ENCODE assay signal across 11 cellular contexts in the genomic region with DNA sequence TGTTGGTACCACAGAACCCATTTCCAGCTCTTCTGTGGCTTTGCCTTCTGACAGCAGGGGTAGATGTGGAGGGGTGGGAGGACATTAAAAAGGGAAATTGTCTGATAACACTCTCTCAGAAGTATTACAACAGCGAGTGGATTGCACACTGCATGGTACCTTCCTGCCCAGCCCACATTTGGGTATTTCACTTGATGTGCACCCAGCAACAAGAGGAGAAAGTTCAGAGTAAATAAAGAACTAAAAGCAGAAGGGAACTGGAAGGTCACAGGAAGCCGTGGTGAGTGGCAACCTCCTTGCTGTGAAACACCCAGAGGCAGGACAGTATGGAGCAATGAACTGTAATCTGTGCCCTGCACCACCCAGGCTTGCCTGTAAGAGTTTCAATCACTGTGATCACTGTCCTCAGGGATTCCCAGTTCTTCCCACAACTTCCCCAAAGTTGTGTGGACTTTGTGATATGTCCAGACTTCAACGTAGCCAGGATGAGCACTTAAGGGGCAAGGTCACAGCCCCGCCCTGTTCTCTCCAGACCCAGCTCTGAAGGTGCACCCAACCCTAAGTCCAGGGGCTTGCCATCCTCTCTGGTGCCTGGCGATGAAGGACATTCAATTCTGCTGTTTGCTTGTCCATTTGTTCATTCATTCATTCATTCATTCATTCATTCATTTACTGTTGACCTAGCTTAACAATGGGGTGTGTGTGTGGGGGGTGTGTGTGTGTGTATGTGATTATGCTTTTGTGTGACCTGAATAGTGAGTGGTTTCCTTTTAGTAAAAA. TPM values are rescaled to one million over a fixed set of nuclear protein-coding genes. Genes with fewer than 3 reads are reported as not detected.
A peak's percentile ranks its signal among the peaks of the same experiment; 100 is the strongest.
DNase-seq lines count a peak whose midpoint lies in the region; ATAC-seq, FAIRE-seq and TF ChIP-seq lines count a peak whose summit lies in the region.
"Had no signal": no experiment of that assay in that cellular context is flagged by ENCODE, and none has a peak within 500 bp of the region (broad histone marks: within the 10 kb centered on the region; RNA-seq: fewer than 3 reads in every experiment).

No MANE protein-coding gene starts in this region.

- DNase-seq in NCI-H1694 treated with DMSO at 0.1 percent for 48 hours (lab: John Stamatoyannopoulos, UW): peak; percentile 12
- no peak for DNase-seq in NCI-H1694 (lab: John Stamatoyannopoulos, UW)
- peak in 2 of 3 donors; percentile 8 to 20 for DNase-seq in T-helper 17 cell
- DNase-seq in GM12878 (ENCODE audit: low read depth, low spot score): peak; percentile 55
- DNase-seq in stimulated activated naive CD8-positive, alpha-beta T cell treated with anti-CD3 and anti-CD28 coated beads, Interleukin-15, Interleukin-2, amounts not matched to agents 100 U/mL and 50 U/mL, for 24 hours: peak; percentile 38
- no peak for DNase-seq in DMS114 treated with DMSO at 0.1 percent for 48 hours (lab: John Stamatoyannopoulos, UW; ENCODE audit: unreplicated experiment)
- no peak for DNase-seq in SHP77 (lab: John Stamatoyannopoulos, UW)
- DNase-seq: GOT3 had no signal

- H3K4me1 Mint-ChIP-seq in T-helper 17 cell: peaks cover 44% of the 10 kb centered on the region

- in situ Hi-C loops in GM12878 (cut with MboI): loop anchor here (5.0 kb wide), 1 partner anchor 102 kb away; no protein-coding TSS in a partner anchor

- no peaks in the 10 kb centered on the region for H3K9me3 ChIP-seq in T-helper 17 cell (ENCODE audit: control insufficient read depth, low read length, poor library complexity, severe bottlenecking)
- H3K9me3 ChIP-seq in GM12878 (replicated peaks; ENCODE audit: control insufficient read depth, insufficient read depth, low read length): 0 out of 3 replicates have a peak, but pooled peaks cover 2% of the 10 kb centered on the region

- H3K79me2 ChIP-seq in GM12878 (ENCODE audit: control insufficient read depth, insufficient read depth, low read length): no peaks in the 10 kb centered on the region

- H3K4me3 ChIP-seq in GM12878: no peak overlapping the region
- H3K4me3 ChIP-seq: SK-N-MC had no signal

- intact Hi-C loops in GM12878 (cut with micrococcal nuclease; ENCODE audit: unreplicated experiment): no loop called here

- peak overlapping the region; percentile 68 for H3K4me3 Mint-ChIP-seq in T-helper 17 cell

- H3K27ac ChIP-seq in GM12878 (ENCODE audit: control insufficient read depth, insufficient read depth): no peak overlapping the region
- H3K27ac ChIP-seq: 22Rv1, SK-N-MC had no signal

- no peak overlapping the region for H3K9ac ChIP-seq in GM12878 (ENCODE audit: control insufficient read depth, insufficient read depth, low read length)

- H3K27me3 ChIP-seq in GM12878 (replicated peaks in 1 of 2; ENCODE audit: control insufficient read depth in 2 of 2, insufficient read depth in 2 of 2, low read length in 1 of 2): no peaks in the 10 kb centered on the region

- no peak for FAIRE-seq in GM12878 (lab: Jason Lieb, UNC)

- peak; percentile 86 for ATAC-seq in T-helper 17 cell
- ATAC-seq in GM12878: peak; percentile 80
- ATAC-seq in stimulated activated naive CD8-positive, alpha-beta T cell treated with anti-CD3 and anti-CD28 coated beads, Interleukin-15, Interleukin-2, amounts not matched to agents 100 U/mL and 50 U/mL, for 24 hours: peak; percentile 85
- ATAC-seq in GM21723 (IDR thresholded peaks at IDR 0.05; ENCODE audit: unreplicated experiment): no peak

- no peak for TF ChIP-seq CTCF in GM12878 (IDR thresholded peaks at IDR 0.05 in 2 of 3, conservative IDR thresholded peaks at IDR 0.05 in 1 of 3; ENCODE audit: control insufficient read depth in 2 of 3, extremely low read depth in 1 of 3, insufficient read depth in 1 of 3, low read depth in 3 of 3, low read length in 3 of 3)

- peak overlapping the region; percentile 62 for H3K27ac Mint-ChIP-seq in T-helper 17 cell

- WGBS in GM12878 (ENCODE audit: insufficient coverage, insufficient replicate concordance, low lambda C conversion rate, missing lambda C conversion rate): 31% methylated on average over 5 of the region's 5 CpGs

- TF ChIP-seq RAD21 in GM12878 (IDR thresholded peaks at IDR 0.05; ENCODE audit: insufficient read depth, low read depth, low read length): no peak

- H3K4me1 ChIP-seq in GM12878 (ENCODE audit: control insufficient read depth, insufficient read depth, low read length): peaks cover 10% of the 10 kb centered on the region

- SMC1A ChIA-PET in GM12878 (lab: Charles Lee; ENCODE audit: uncharacterized antibody, unreplicated experiment): interaction anchor here (1.8 to 6.6 kb wide), 3 partner anchors 89 to 109 kb away, joined by 7 to 154 read pairs (median 112); no protein-coding TSS in a partner anchor

- no TSS peak for BruUV-seq in GM12878 (replicated peaks; lab: Mats Ljungman, UMichigan)

- H3K36me3 ChIP-seq in GM12878 (ENCODE audit: control insufficient read depth in 2 of 2, insufficient read depth in 2 of 2, low read length in 1 of 2): no peaks in the 10 kb centered on the region

- no peaks in the 10 kb centered on the region for H3K27me3 Mint-ChIP-seq in T-helper 17 cell

- H4K20me1 ChIP-seq in GM12878 (ENCODE audit: control insufficient read depth, insufficient read depth): no peaks in the 10 kb centered on the region

- H2AFZ ChIP-seq in GM12878 (ENCODE audit: control insufficient read depth, low read depth, low read length): peak overlapping the region; percentile 61; the same call in 1 of the 2 replicates

- no peak for TF ChIP-seq EP300 in GM12878 (IDR thresholded peaks at IDR 0.05; ENCODE audit: borderline replicate concordance in 1 of 2, control insufficient read depth in 1 of 2, low read depth in 2 of 2, low read length in 2 of 2)

- H3K36me3 Mint-ChIP-seq in T-helper 17 cell (ENCODE audit: low read depth): peaks cover 2% of the 10 kb centered on the region

- H3K4me2 ChIP-seq in GM12878 (ENCODE audit: control insufficient read depth, insufficient read depth): peak overlapping the region; percentile 61; the same call in 1 of the 2 replicates

- CTCF ChIA-PET in GM12878 (lab: Yijun Ruan, JAX): interaction anchor here (1.1 to 5.2 kb wide), 3 partner anchors 54 to 203 kb away, joined by 3 to 193 read pairs (median 38); no protein-coding TSS in a partner anchor

- POLR2A ChIA-PET in GM12878 (lab: Charles Lee): no interaction called here

- no peak for TF ChIP-seq POLR2A in GM12878 (IDR thresholded peaks at IDR 0.05; ENCODE audit: low read depth, low read length)

- RAD21 ChIA-PET in GM12878 (lab: Charles Lee; ENCODE audit: unreplicated experiment): interaction anchor here (0.8 to 1.7 kb wide), 2 partner anchors 103 to 107 kb away, joined by 4 to 5 read pairs; no protein-coding TSS in a partner anchor

RNA-seq across cellular contexts. Expression of a gene that starts 18.7 kb away (rescaled TPM):
- total RNA-seq in T-helper 17 cell (10 to 100 TPM; 24.3 to 33.0 TPM), GM12878 (2014; rRNA removed) (under 0.01 and 0.22 TPM in 2 replicates), GM12878 (2014; rRNA removed; fragmentation: Illumina TruSeq; extraction: Trizol) (0.09 and 0.18 TPM in 2 replicates), GM12878 (2021) (0.29 and 0.72 TPM in 2 replicates)
- total RNA-seq in GM12878 (2013; cell fraction: nucleolus; rRNA removed): not detected in 2 replicates
- polyA plus RNA-seq in GM12878 (2011; ENCODE audit: low read depth): not detected
- polyA plus RNA-seq in GM12878 (2011; rRNA removed) (3.8 and 4.9 TPM in 2 replicates), GM12878 (2014; fragmentation: Illumina TruSeq; extraction: Trizol) (0.40 and 0.54 TPM in 2 replicates), GM12878 (2014; fragmentation: Nextera tagmentation; extraction: Ambion mirVana) (under 1 TPM; 0.29 to 0.46 TPM), GM12878 (2014; rRNA removed) (0.09 and 0.47 TPM in 2 replicates), GM12878 (2016; fragmentation: Nextera tagmentation; extraction: Ambion mirVana) (under 1 TPM; 0.13 to 0.35 TPM)
- polyA plus RNA-seq in GM12878 (2011; cell fraction: cytosol; rRNA removed): 2.1 and 3.1 TPM in 2 replicates
- polyA plus RNA-seq in GM12878 (2011; cell fraction: nucleus; rRNA removed): 5.9 and 8.1 TPM in 2 replicates
- polyA plus RNA-seq in GM12878 (2012): 0.12 and 0.15 TPM in 2 replicates
- polyA minus RNA-seq in GM12878 (2011; rRNA and poly(A)+ RNA removed): 3.3 and 4.9 TPM in 2 replicates
- 1.9 and 3.3 TPM in 2 replicates for polyA minus RNA-seq in GM12878 (2011; cell fraction: cytosol; rRNA and poly(A)+ RNA removed)
- 4.5 and 4.7 TPM in 2 replicates for polyA minus RNA-seq in GM12878 (2011; cell fraction: nucleus; rRNA and poly(A)+ RNA removed)

RNA-seq across cellular contexts. Expression of a gene that starts 25.0 kb away (rescaled TPM):
- total RNA-seq in T-helper 17 cell: 10 to 100 TPM in 1 of 2 donors, 1 to 10 TPM in 1; 2.3 to 35.4 TPM
- total RNA-seq in GM12878 (2013; cell fraction: nucleolus; rRNA removed): not detected in 2 replicates
- not detected in 2 replicates for total RNA-seq in GM12878 (2014; rRNA removed)
- 0.04 TPM in 1 of 2 replicates, not detected in the other for total RNA-seq in GM12878 (2014; rRNA removed; fragmentation: Illumina TruSeq; extraction: Trizol)
- total RNA-seq in GM12878 (2021): not detected in 2 replicates
- not detected for polyA plus RNA-seq in GM12878 (2011; ENCODE audit: low read depth)
- polyA plus RNA-seq in GM12878 (2011; rRNA removed): 0.23 and 0.40 TPM in 2 replicates
- polyA plus RNA-seq in GM12878 (2011; cell fraction: cytosol; rRNA removed): 0.10 and 0.19 TPM in 2 replicates
- 0.31 and 0.84 TPM in 2 replicates for polyA plus RNA-seq in GM12878 (2011; cell fraction: nucleus; rRNA removed)
- not detected in 2 replicates for polyA plus RNA-seq in GM12878 (2012)
- 0.06 TPM in 1 of 2 replicates, not detected in the other for polyA plus RNA-seq in GM12878 (2014; fragmentation: Illumina TruSeq; extraction: Trizol)
- not detected for polyA plus RNA-seq in GM12878 (2014; fragmentation: Nextera tagmentation; extraction: Ambion mirVana)
- not detected in 2 replicates for polyA plus RNA-seq in GM12878 (2014; rRNA removed)
- not detected for polyA plus RNA-seq in GM12878 (2016; fragmentation: Nextera tagmentation; extraction: Ambion mirVana)
- 0.36 TPM in 1 of 2 replicates, not detected in the other for polyA minus RNA-seq in GM12878 (2011; rRNA and poly(A)+ RNA removed)
- polyA minus RNA-seq in GM12878 (2011; cell fraction: cytosol; rRNA and poly(A)+ RNA removed): not detected in 2 replicates
- polyA minus RNA-seq in GM12878 (2011; cell fraction: nucleus; rRNA and poly(A)+ RNA removed): 0.29 and 0.48 TPM in 2 replicates

Comparison
In these comparisons a context has a peak if more than half of its experiments do, and no peak if none do; other contexts are left out.
1. DNase-seq: peak in NCI-H1694 treated with DMSO at 0.1 percent for 48 hours (single experiment), T-helper 17 cell (2 of 3), GM12878 (single experiment) and stimulated activated naive CD8-positive, alpha-beta T cell treated with anti-CD3 and anti-CD28 coated beads, Interleukin-15, Interleukin-2, amounts not matched to agents 100 U/mL and 50 U/mL, for 24 hours (single experiment); none in NCI-H1694 (single experiment), DMS114 treated with DMSO at 0.1 percent for 48 hours (single experiment) and SHP77 (0 of 2).
2. RNA of a gene that starts 18.7 kb away (total RNA-seq): 24.3 to 33.0 TPM in T-helper 17 cell; under 0.01 to 0.72 TPM in GM12878; every median in the first group is over 10 times any median in the second.